Comparison of ENCODE assay signal across 8 cellular contexts in the genomic region with DNA sequence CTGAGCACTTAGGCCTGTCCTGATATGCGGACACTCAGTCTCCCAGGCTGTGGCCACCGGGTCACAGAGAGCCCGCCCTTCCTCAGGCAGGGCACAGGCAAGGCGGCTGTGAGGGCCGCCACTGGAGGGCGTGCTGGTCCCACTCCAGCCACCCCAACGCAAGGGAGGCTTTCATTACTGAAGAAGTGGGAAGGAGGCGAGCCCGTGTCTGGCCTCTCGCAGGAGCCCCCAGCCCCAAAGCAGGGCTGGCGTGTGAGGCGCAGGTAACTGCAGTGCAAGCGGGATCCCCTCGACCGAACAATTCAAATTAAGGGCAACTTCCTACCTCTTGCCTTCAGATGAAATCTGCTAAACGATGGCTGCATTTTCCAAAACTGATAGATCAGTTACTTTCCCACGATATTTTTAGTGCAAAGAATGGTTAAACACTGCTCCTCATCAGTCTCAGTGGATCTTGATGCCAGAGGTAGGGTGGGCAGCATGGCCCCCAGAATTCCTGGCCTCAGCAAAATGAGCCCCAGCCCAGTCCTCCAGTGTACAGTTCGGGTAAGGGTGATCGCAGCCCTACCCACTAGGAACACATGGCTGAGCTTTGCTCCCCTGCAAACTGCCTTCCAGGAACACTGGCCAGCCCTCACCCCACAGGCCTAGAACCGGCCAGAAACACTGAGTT.
DNase-seq lines count a peak whose midpoint lies in the region; ATAC-seq and TF ChIP-seq lines count a peak whose summit lies in the region.

No MANE protein-coding gene starts in this region.

- peak; percentile 81 for DNase-seq in DMS53 treated with DMSO at 0.1 percent for 48 hours (lab: John Stamatoyannopoulos, UW; ENCODE audit: unreplicated experiment)
- DNase-seq in HS-27A (ENCODE audit: low read depth) = peak; percentile 49
- DNase-seq in SW 1271 (lab: John Stamatoyannopoulos, UW) = peak; percentile 29 to 49
- peak; percentile 75 for DNase-seq in hepatic stellate cell (ENCODE audit: low spot score)
- no peak for DNase-seq in NCI-H2227 treated with DMSO at 0.1 percent for 48 hours (lab: John Stamatoyannopoulos, UW)
- DNase-seq in NK-92 (lab: John Stamatoyannopoulos, UW; ENCODE audit: unreplicated experiment) = no peak
- DNase-seq in omental fat pad (ENCODE audit: low spot score) = no peak

- ATAC-seq in omental fat pad (ENCODE audit: low FRiP score) (no peak), HG03280 (IDR thresholded peaks at IDR 0.05; ENCODE audit: unreplicated experiment) (no peak)

- no peak for TF ChIP-seq CTCF in omental fat pad (IDR thresholded peaks at IDR 0.05)

Comparison
In these comparisons a context has a peak if more than half of its experiments do, and no peak if none do; other contexts are left out.
1. DNase-seq: peak in DMS53 treated with DMSO at 0.1 percent for 48 hours (single experiment), HS-27A (single experiment), SW 1271 (2 of 2) and hepatic stellate cell (single experiment); none in NCI-H2227 treated with DMSO at 0.1 percent for 48 hours (single experiment), NK-92 (single experiment) and omental fat pad (single experiment).